ENCODE assay signal across 30 cellular contexts in the genomic region with DNA sequence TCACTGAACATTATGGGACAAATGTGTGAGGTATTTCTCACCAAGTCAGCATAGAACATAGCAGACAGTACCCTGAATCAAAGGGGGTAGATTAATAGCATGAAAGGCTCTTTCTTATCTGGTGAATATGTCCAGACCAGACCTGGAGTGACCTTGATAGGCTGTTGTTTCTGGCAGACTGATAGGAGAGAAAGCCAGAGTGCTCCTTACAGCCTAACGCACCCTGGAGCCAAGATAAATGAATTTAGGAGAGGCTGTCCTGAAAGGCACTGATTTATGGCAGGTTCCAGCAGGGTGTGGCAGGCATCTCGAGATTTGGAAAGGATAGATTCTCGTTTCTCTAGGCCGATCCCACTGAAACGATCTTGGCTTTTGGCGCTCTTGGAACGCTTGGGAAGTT.
DNase-seq lines count a peak whose midpoint lies in the region; ATAC-seq and TF ChIP-seq lines count a peak whose summit lies in the region.
"Had no signal": no experiment of that assay in that cellular context is flagged by ENCODE, and none has a peak within 500 bp of the region (broad histone marks: within the 10 kb centered on the region; RNA-seq: fewer than 3 reads in every experiment).

No MANE protein-coding gene starts in this region.

- H3K4me1 Mint-ChIP-seq in nephron (peaks cover 82% of the 10 kb centered on the region), osteocyte (ENCODE audit: unreplicated experiment) (peaks cover 39% of the 10 kb centered on the region)

- no peak overlapping the region for H2AFZ ChIP-seq in ACC112 (ENCODE audit: low read length, unreplicated experiment)
- H2AFZ ChIP-seq: parathyroid adenoma had no signal

- no peak for TF ChIP-seq POLR2A in body of pancreas (IDR thresholded peaks at IDR 0.05)

- no peak overlapping the region for H3K4me3 Mint-ChIP-seq in nephron
- no peak overlapping the region for H3K4me3 Mint-ChIP-seq in osteocyte (ENCODE audit: unreplicated experiment)
- H3K4me3 Mint-ChIP-seq: activated CD4-positive, alpha-beta T cell treated with anti-CD3 and anti-CD28 coated beads, Interleukin-2, amount 10 ng/mL, durations not matched to agents 7 days and 5 days; activated naive CD8-positive, alpha-beta T cell; activated T-cell treated with anti-CD3 and anti-CD28 coated beads, Interleukin-2, amount 50 U/mL, for 24 hours; neural crest cell; WTC11 had no signal

- H3K27me3 Mint-ChIP-seq in nephron (ENCODE audit: low read depth): peaks cover 8% of the 10 kb centered on the region
- H3K27me3 Mint-ChIP-seq in osteocyte (ENCODE audit: unreplicated experiment): no peaks in the 10 kb centered on the region

- peak overlapping the region in 2 of 3 experiments; percentile 48 to 52 for H3K27ac Mint-ChIP-seq in nephron
- no peak overlapping the region for H3K27ac Mint-ChIP-seq in osteocyte (ENCODE audit: unreplicated experiment)
- H3K27ac Mint-ChIP-seq: activated CD4-positive, alpha-beta T cell treated with anti-CD3 and anti-CD28 coated beads, Interleukin-2, amount 10 ng/mL, durations not matched to agents 7 days and 5 days; activated naive CD8-positive, alpha-beta T cell; activated T-cell treated with anti-CD3 and anti-CD28 coated beads, Interleukin-2, amount 50 U/mL, for 24 hours; WTC11 had no signal

- H3K27me3 ChIP-seq in ACC112 (ENCODE audit: insufficient read depth, low read length) (no peaks in the 10 kb centered on the region), body of pancreas (no peaks in the 10 kb centered on the region)
- H3K27me3 ChIP-seq: stomach, tibial nerve had no signal

- H3K4me3 ChIP-seq in ACC112 (ENCODE audit: low read depth, low read length) (no peak overlapping the region), body of pancreas (no peak overlapping the region)
- H3K4me3 ChIP-seq: coronary artery, lung, stomach, tibial nerve had no signal

- H3K4me1 ChIP-seq in ACC112 (ENCODE audit: control insufficient read depth, insufficient read depth, low read length, unreplicated experiment): peaks cover 57% of the 10 kb centered on the region
- H3K4me1 ChIP-seq in body of pancreas: peaks cover 49% of the 10 kb centered on the region
- H3K4me1 ChIP-seq: parathyroid adenoma had no signal

- H3K27ac ChIP-seq in ACC112 (ENCODE audit: low read depth, low read length) (peak overlapping the region; percentile 21; the same call in 1 of the 2 replicates), body of pancreas (peak overlapping the region in 2 of 4 donors; percentile 22 to 53)
- H3K27ac ChIP-seq: parathyroid adenoma, stomach, tibial nerve had no signal

- WGBS in body of pancreas, 2 donors: 25 to 31% methylated on average over 7 of the region's 7 CpGs

- intact Hi-C loops in body of pancreas (cut with DNase I): no loop called here

- H3K79me2 ChIP-seq in ACC112 (ENCODE audit: control insufficient read depth, insufficient read depth, low read length, unreplicated experiment): peaks cover 73% of the 10 kb centered on the region
- H3K79me2 ChIP-seq: parathyroid adenoma had no signal

- H3K36me3 Mint-ChIP-seq in nephron (ENCODE audit: low read depth) (no peaks in the 10 kb centered on the region), osteocyte (ENCODE audit: unreplicated experiment) (peaks cover 3% of the 10 kb centered on the region)
- H3K36me3 Mint-ChIP-seq: activated naive CD8-positive, alpha-beta T cell had no signal

- DNase-seq in NCI-H446 (lab: John Stamatoyannopoulos, UW) (peak; percentile 68 to 92), body of pancreas (peak in 1 of 4 donors; percentile 16), osteocyte (ENCODE audit: extremely low spot score, unreplicated experiment) (no peak), T-helper 2 cell (no peak)
- DNase-seq: activated CD4-positive, alpha-beta T cell treated with anti-CD3 and anti-CD28 coated beads, Interleukin-2, amount 10 ng/mL, durations not matched to agents 7 days and 5 days; activated effector memory CD4-positive, alpha-beta T cell treated with anti-CD3 and anti-CD28 coated beads, Interleukin-2, amount 50 U/mL, for 16 hours; activated T-cell treated with anti-CD3 and anti-CD28 coated beads, Interleukin-2, amount 50 U/mL, for 24 hours; anterior cingulate cortex; C1 segment of cervical spinal cord; COR-L47; effector memory CD4-positive, alpha-beta T cell; head of caudate nucleus; KBM-7; NCI-H1105 treated with DMSO at 0.1 percent for 48 hours; NCI-H187 treated with DMSO at 0.1 percent for 48 hours; NCI-H526; NK-92 treated with Interleukin-12 subunit alpha and Interleukin-12 subunit beta, amount 100 ng/mL, for 24 hours; SHP77; stomach; T-helper 9 cell had no signal

- H3K36me3 ChIP-seq in ACC112 (ENCODE audit: insufficient read depth, low read length): peaks cover 16% of the 10 kb centered on the region; the same call in 1 of the 2 replicates
- no peaks in the 10 kb centered on the region for H3K36me3 ChIP-seq in body of pancreas (replicated peaks in 1 of 2; ENCODE audit: insufficient read depth in 1 of 2, low read depth in 2 of 2)
- H3K36me3 ChIP-seq: tibial nerve had no signal

- H3K9me3 Mint-ChIP-seq in nephron (no peaks in the 10 kb centered on the region), osteocyte (ENCODE audit: unreplicated experiment) (no peaks in the 10 kb centered on the region)
- H3K9me3 Mint-ChIP-seq: activated CD4-positive, alpha-beta T cell treated with anti-CD3 and anti-CD28 coated beads, Interleukin-2, amount 10 ng/mL, durations not matched to agents 7 days and 5 days; activated T-cell treated with anti-CD3 and anti-CD28 coated beads, Interleukin-2, amount 50 U/mL, for 24 hours; neural crest cell; WTC11 had no signal

- no peak for TF ChIP-seq CTCF in body of pancreas (IDR thresholded peaks at IDR 0.05)
- TF ChIP-seq CTCF in nephron (IDR thresholded peaks at IDR 0.05; ENCODE audit: unreplicated experiment in 3 of 3): no peak
- TF ChIP-seq CTCF in osteocyte (IDR thresholded peaks at IDR 0.05): no peak

- ATAC-seq in body of pancreas (peak; percentile 43), GM18511 (IDR thresholded peaks at IDR 0.05; ENCODE audit: unreplicated experiment) (no peak)
- ATAC-seq: WTC11 had no signal

- no peaks in the 10 kb centered on the region for H3K9me3 ChIP-seq in body of pancreas
- H3K9me3 ChIP-seq: stomach, tibial nerve had no signal

Comparison
In these comparisons a context has a peak if more than half of its experiments do, and no peak if none do; other contexts are left out.
1. DNase-seq: peak in NCI-H446 (2 of 2); none in osteocyte (single experiment) and T-helper 2 cell (0 of 5).